Comparison of ENCODE assay signal across 26 cellular contexts in genomic region chr14:101499080-101499479, GRCh38.
DNase-seq lines count a peak whose midpoint lies in the region; ATAC-seq and TF ChIP-seq lines count a peak whose summit lies in the region.
"Had no signal": no experiment of that assay in that cellular context is flagged by ENCODE, and none has a peak within 500 bp of the region (broad histone marks: within the 10 kb centered on the region; RNA-seq: fewer than 3 reads in every experiment).

No MANE protein-coding gene starts in this region.

- no peaks in the 10 kb centered on the region for H3K9me3 Mint-ChIP-seq in activated naive CD4-positive, alpha-beta T cell treated with anti-CD3 and anti-CD28 coated beads, Interleukin-2, amount 10 ng/mL, durations not matched to agents 7 days and 5 days
- no peaks in the 10 kb centered on the region for H3K9me3 Mint-ChIP-seq in activated naive CD4-positive, alpha-beta T cell treated with anti-CD3 and anti-CD28 coated beads for 36 hours

- TF ChIP-seq CTCF in colonic mucosa (IDR thresholded peaks at IDR 0.05): no peak
- TF ChIP-seq CTCF in lower lobe of right lung (IDR thresholded peaks at IDR 0.05): no peak
- no peak for TF ChIP-seq CTCF in tibial artery (IDR thresholded peaks at IDR 0.05)

- no peaks in the 10 kb centered on the region for H3K9me3 ChIP-seq in colonic mucosa
- peaks cover 3% of the 10 kb centered on the region for H3K9me3 ChIP-seq in lower lobe of right lung
- H3K9me3 ChIP-seq in tibial artery: peaks cover 0 to 6% (median 6%) of the 10 kb centered on the region in 3 donors

- no peak for ATAC-seq in lower lobe of right lung
- no peak for ATAC-seq in HG03045 (IDR thresholded peaks at IDR 0.05; ENCODE audit: unreplicated experiment)
- ATAC-seq: activated CD8-positive, alpha-beta T cell treated with anti-CD3 and anti-CD28 coated beads, Interleukin-2, amount 10 ng/mL, durations not matched to agents 7 days and 5 days; heart left ventricle; T-helper 17 cell had no signal

- no peak overlapping the region for H3K4me3 Mint-ChIP-seq in activated naive CD4-positive, alpha-beta T cell treated with anti-CD3 and anti-CD28 coated beads, Interleukin-2, amount 10 ng/mL, durations not matched to agents 7 days and 5 days
- no peak overlapping the region for H3K4me3 Mint-ChIP-seq in activated naive CD4-positive, alpha-beta T cell treated with anti-CD3 and anti-CD28 coated beads for 36 hours
- H3K4me3 Mint-ChIP-seq: activated CD8-positive, alpha-beta T cell treated with anti-CD3 and anti-CD28 coated beads, Interleukin-2, amount 10 ng/mL, durations not matched to agents 7 days and 5 days; mesothelial cell of epicardium; naive B cell; T-helper 17 cell had no signal

- H3K36me3 Mint-ChIP-seq in activated naive CD4-positive, alpha-beta T cell treated with anti-CD3 and anti-CD28 coated beads, Interleukin-2, amount 10 ng/mL, durations not matched to agents 7 days and 5 days: no peaks in the 10 kb centered on the region
- no peaks in the 10 kb centered on the region for H3K36me3 Mint-ChIP-seq in activated naive CD4-positive, alpha-beta T cell treated with anti-CD3 and anti-CD28 coated beads for 36 hours (ENCODE audit: low read depth)
- H3K36me3 Mint-ChIP-seq: mesothelial cell of epicardium had no signal

- intact Hi-C loops in activated naive CD4-positive, alpha-beta T cell treated with anti-CD3 and anti-CD28 coated beads for 36 hours (cut with micrococcal nuclease): no loop called here
- intact Hi-C loops in colonic mucosa (cut with DNase I): no loop called here
- intact Hi-C loops in lower lobe of right lung (cut with DNase I): no loop called here
- intact Hi-C loops in tibial artery (cut with DNase I; ENCODE audit: low total_unique reads): no loop called here

- H3K9ac ChIP-seq in colonic mucosa (ENCODE audit: low read depth in 2 of 2, low read length in 2 of 2): no peak overlapping the region

- CTCF ChIA-PET in activated naive CD4-positive, alpha-beta T cell treated with anti-CD3 and anti-CD28 coated beads, Interleukin-2, amount 10 ng/mL, durations not matched to agents 7 days and 5 days (lab: Charles Lee): no interaction called here
- CTCF ChIA-PET in activated naive CD4-positive, alpha-beta T cell treated with anti-CD3 and anti-CD28 coated beads for 36 hours (lab: Charles Lee): no interaction called here

- H3K36me3 ChIP-seq in colonic mucosa (no peaks in the 10 kb centered on the region), lower lobe of right lung (no peaks in the 10 kb centered on the region), tibial artery (no peaks in the 10 kb centered on the region)
- H3K36me3 ChIP-seq: breast epithelium, heart left ventricle, upper lobe of left lung had no signal

- H3K27ac ChIP-seq in colonic mucosa: no peak overlapping the region
- no peak overlapping the region for H3K27ac ChIP-seq in lower lobe of right lung
- no peak overlapping the region for H3K27ac ChIP-seq in tibial artery
- H3K27ac ChIP-seq: heart left ventricle, SK-N-MC, upper lobe of left lung had no signal

- H3K4me1 Mint-ChIP-seq in activated naive CD4-positive, alpha-beta T cell treated with anti-CD3 and anti-CD28 coated beads, Interleukin-2, amount 10 ng/mL, durations not matched to agents 7 days and 5 days: no peaks in the 10 kb centered on the region
- H3K4me1 Mint-ChIP-seq in activated naive CD4-positive, alpha-beta T cell treated with anti-CD3 and anti-CD28 coated beads for 36 hours (ENCODE audit: low read depth): no peaks in the 10 kb centered on the region
- H3K4me1 Mint-ChIP-seq: mesothelial cell of epicardium, naive B cell, T-helper 17 cell had no signal

- no peak overlapping the region for H3K27ac Mint-ChIP-seq in activated naive CD4-positive, alpha-beta T cell treated with anti-CD3 and anti-CD28 coated beads, Interleukin-2, amount 10 ng/mL, durations not matched to agents 7 days and 5 days
- H3K27ac Mint-ChIP-seq in activated naive CD4-positive, alpha-beta T cell treated with anti-CD3 and anti-CD28 coated beads for 36 hours: no peak overlapping the region
- H3K27ac Mint-ChIP-seq: activated CD8-positive, alpha-beta T cell treated with anti-CD3 and anti-CD28 coated beads, Interleukin-2, amount 10 ng/mL, durations not matched to agents 7 days and 5 days; mesothelial cell of epicardium; naive B cell; T-helper 17 cell had no signal

- peaks cover 58% of the 10 kb centered on the region for H3K27me3 Mint-ChIP-seq in activated naive CD4-positive, alpha-beta T cell treated with anti-CD3 and anti-CD28 coated beads, Interleukin-2, amount 10 ng/mL, durations not matched to agents 7 days and 5 days
- peaks cover 27% of the 10 kb centered on the region for H3K27me3 Mint-ChIP-seq in activated naive CD4-positive, alpha-beta T cell treated with anti-CD3 and anti-CD28 coated beads for 36 hours (ENCODE audit: low read depth)

- H3K4me1 ChIP-seq in colonic mucosa: no peaks in the 10 kb centered on the region
- peaks cover 3% of the 10 kb centered on the region for H3K4me1 ChIP-seq in lower lobe of right lung
- H3K4me1 ChIP-seq in tibial artery: no peaks in the 10 kb centered on the region
- H3K4me1 ChIP-seq: breast epithelium, heart left ventricle, upper lobe of left lung had no signal

- peak; percentile 6 for DNase-seq in activated naive CD4-positive, alpha-beta T cell treated with anti-CD3 and anti-CD28 coated beads, Interleukin-2, amount 10 ng/mL, durations not matched to agents 7 days and 5 days
- DNase-seq in activated naive CD4-positive, alpha-beta T cell treated with anti-CD3 and anti-CD28 coated beads for 36 hours: no peak
- DNase-seq in colonic mucosa: peak; percentile 7
- peak; percentile 32 for DNase-seq in lower lobe of right lung
- peak; percentile 20 to 58 for DNase-seq in tibial artery
- no peak for DNase-seq in NCI-H2227 (lab: John Stamatoyannopoulos, UW; ENCODE audit: unreplicated experiment)
- DNase-seq in DMS114 treated with DMSO at 0.1 percent for 48 hours (lab: John Stamatoyannopoulos, UW; ENCODE audit: unreplicated experiment): no peak
- DNase-seq: activated CD8-positive, alpha-beta T cell treated with anti-CD3 and anti-CD28 coated beads, Interleukin-2, amount 10 ng/mL, durations not matched to agents 7 days and 5 days; activated gamma-delta T cell treated with Interleukin-2 at 50 U/mL for 16 hours; amniotic stem cell; Calu3; foreskin fibroblast; HCEC 1CT; KBM-7; naive B cell; NCI-H2081; NCI-H748 treated with DMSO at 0.1 percent for 48 hours; RPMI8226; stimulated activated CD4-positive, alpha-beta T cell treated with anti-CD3 and anti-CD28 coated beads, Interleukin-2, amount 100 ng/mL, for 48 hours; T-helper 17 cell had no signal

- H3K27me3 ChIP-seq in colonic mucosa (no peaks in the 10 kb centered on the region), lower lobe of right lung (ENCODE audit: low read depth) (peaks cover 11% of the 10 kb centered on the region), tibial artery (peaks cover 0 to 47% of the 10 kb centered on the region in 2 donors)
- H3K27me3 ChIP-seq: upper lobe of left lung had no signal

- H3K4me3 ChIP-seq in colonic mucosa (no peak overlapping the region), lower lobe of right lung (no peak overlapping the region), tibial artery (no peak overlapping the region)
- H3K4me3 ChIP-seq: breast epithelium, heart left ventricle, SK-N-MC, upper lobe of left lung had no signal

Comparison
In these comparisons a context has a peak if more than half of its experiments do, and no peak if none do; other contexts are left out.
1. DNase-seq: peak in activated naive CD4-positive, alpha-beta T cell treated with anti-CD3 and anti-CD28 coated beads, Interleukin-2, amount 10 ng/mL, durations not matched to agents 7 days and 5 days (single experiment), colonic mucosa (single experiment), lower lobe of right lung (single experiment) and tibial artery (2 of 2); none in activated naive CD4-positive, alpha-beta T cell treated with anti-CD3 and anti-CD28 coated beads for 36 hours (single experiment), NCI-H2227 (single experiment) and DMS114 treated with DMSO at 0.1 percent for 48 hours (single experiment).